Comparison of ENCODE assay signal across 8 cellular contexts in the genomic region with DNA sequence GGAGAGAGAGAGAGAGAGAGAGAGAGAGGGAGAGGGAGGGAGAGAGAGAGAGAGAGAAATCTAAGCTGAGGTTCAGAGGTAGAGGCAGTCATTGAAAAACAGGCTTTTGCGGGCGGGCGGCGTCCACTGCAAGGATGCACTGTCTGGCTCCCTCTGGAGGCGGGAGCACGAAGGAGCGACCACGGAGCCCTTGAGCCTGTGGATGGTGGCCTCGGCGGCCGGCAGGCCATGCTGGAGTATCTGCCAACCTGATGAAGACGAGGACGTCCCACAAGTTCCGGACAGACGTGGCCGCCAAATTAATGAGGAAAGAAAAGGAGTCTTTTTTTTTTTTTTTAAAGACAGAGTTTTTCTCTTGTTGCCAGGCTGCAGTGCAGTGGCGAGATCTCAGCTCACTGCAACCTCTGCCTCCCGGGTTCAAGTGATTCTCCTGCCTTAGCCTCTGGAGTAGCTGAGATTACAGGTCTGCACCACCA. TPM values are rescaled to one million over a fixed set of nuclear protein-coding genes. Genes with fewer than 3 reads are reported as not detected.
DNase-seq lines count a peak whose midpoint lies in the region; ATAC-seq and TF ChIP-seq lines count a peak whose summit lies in the region.

No MANE protein-coding gene starts in this region.

- no peaks in the 10 kb centered on the region for H3K9me3 ChIP-seq in MM.1S (replicated peaks; ENCODE audit: insufficient read depth, low read length)
- H3K9me3 ChIP-seq in trophoblast cell (ENCODE audit: insufficient read depth, low read depth, low read length): no peaks in the 10 kb centered on the region
- no peaks in the 10 kb centered on the region for H3K9me3 ChIP-seq in transverse colon

- no peaks in the 10 kb centered on the region for H3K36me3 ChIP-seq in MM.1S (replicated peaks; ENCODE audit: insufficient read depth, low read length)
- no peaks in the 10 kb centered on the region for H3K36me3 ChIP-seq in trophoblast cell (ENCODE audit: control insufficient read depth in 1 of 2, insufficient read depth in 2 of 2, low read length in 2 of 2)
- H3K36me3 ChIP-seq in transverse colon: no peaks in the 10 kb centered on the region

- TF ChIP-seq EP300 in transverse colon (IDR thresholded peaks at IDR 0.05; ENCODE audit: low read depth): no peak

- H3K4me3 ChIP-seq in MM.1S (ENCODE audit: low read length): no peak overlapping the region
- no peak overlapping the region for H3K4me3 ChIP-seq in trophoblast cell (ENCODE audit: low read depth, low read length)
- H3K4me3 ChIP-seq in transverse colon: no peak overlapping the region

- H3K4ac ChIP-seq in trophoblast cell (ENCODE audit: low read depth, low read length): no peak overlapping the region

- H3K79me1 ChIP-seq in trophoblast cell (ENCODE audit: low read length): no peaks in the 10 kb centered on the region

- H3K27ac Mint-ChIP-seq in activated naive CD4-positive, alpha-beta T cell treated with anti-CD3 and anti-CD28 coated beads, Interleukin-2, amount 10 ng/mL, durations not matched to agents 7 days and 5 days: peak overlapping the region; percentile 55
- H3K27ac Mint-ChIP-seq in glutamatergic neuron (ENCODE audit: unreplicated experiment): no peak overlapping the region

- H3K23ac ChIP-seq in trophoblast cell (ENCODE audit: low read length): no peak overlapping the region

- H3F3A ChIP-seq in MM.1S (ENCODE audit: insufficient read depth, low read length): peaks cover 10% of the 10 kb centered on the region; the same call in 1 of the 2 replicates

- H3K27ac ChIP-seq in MM.1S (ENCODE audit: low read length) (no peak overlapping the region), trophoblast cell (ENCODE audit: low read depth, low read length) (no peak overlapping the region), transverse colon (no peak overlapping the region)

- in situ Hi-C loops in transverse colon (cut with MboI; ENCODE audit: low pct_ligation_motif_present in 1 of 4, low pct_unique_long_range_greater_than_20kb in 1 of 4, low sequenced_read_pairs in 3 of 4): loop anchor here in 3 of 4 donors (10.0 to 25.0 kb wide), 3 partner anchors 173 to 248 kb away; partner anchors contain the start of genes SLC30A5 (in 3 of the 3) and CCNB1 (in 1 of the 3)

- no CpG with 5 or more reads among the region's 18 CpGs for WGBS in trophoblast cell (ENCODE audit: extremely low coverage, insufficient coverage, insufficient read length)
- WGBS in transverse colon (ENCODE audit: low coverage in 1 of 2), 2 donors: 9% methylated on average over 18 of the region's 18 CpGs; no CpG with 5 or more reads in 1 of the 2 donors

- no peaks in the 10 kb centered on the region for H3K27me3 ChIP-seq in MM.1S (replicated peaks; ENCODE audit: insufficient read depth, low read length)
- H3K27me3 ChIP-seq in trophoblast cell (ENCODE audit: insufficient read depth, low read length): no peaks in the 10 kb centered on the region
- no peaks in the 10 kb centered on the region for H3K27me3 ChIP-seq in transverse colon

- H4K8ac ChIP-seq in trophoblast cell (ENCODE audit: low read depth, low read length): no peak overlapping the region

- H2BK12ac ChIP-seq in trophoblast cell (ENCODE audit: low read length): no peak overlapping the region

- no peaks in the 10 kb centered on the region for H3K9me2 ChIP-seq in MM.1S (replicated peaks; ENCODE audit: insufficient read depth, low read length)

- H3K14ac ChIP-seq in trophoblast cell (ENCODE audit: low read length): no peak overlapping the region

- no peak for TF ChIP-seq POLR2A in transverse colon (IDR thresholded peaks at IDR 0.05)

- H2AFZ ChIP-seq in MM.1S (ENCODE audit: low read length) (0 out of 2 replicates have a peak overlapping the region, but pooled peaks have one; percentile 38), trophoblast cell (ENCODE audit: insufficient read depth, low read length, poor library complexity) (no peak overlapping the region)

- intact Hi-C loops in transverse colon (cut with DNase I; ENCODE audit: low total_unique reads): loop anchor here (10.0 kb wide), 1 partner anchor 290 kb away; no protein-coding TSS in a partner anchor

- CTCF ChIA-PET in activated naive CD4-positive, alpha-beta T cell treated with anti-CD3 and anti-CD28 coated beads, Interleukin-2, amount 10 ng/mL, durations not matched to agents 7 days and 5 days (lab: Charles Lee): interaction anchor here (0.7 to 3.8 kb wide), 14 partner anchors 9 to 292 kb away, joined by 3 to 30 read pairs (median 4); partner anchors contain the start of genes AK6, CDK7, RAD17 and SLC30A5

- no peak overlapping the region for H4K12ac ChIP-seq in trophoblast cell (ENCODE audit: low read depth, low read length)

- TF ChIP-seq CTCF in MM.1S (IDR thresholded peaks at IDR 0.05; ENCODE audit: low read length) (peak; percentile 69), glutamatergic neuron (IDR thresholded peaks at IDR 0.05; ENCODE audit: partially characterized antibody, unreplicated experiment) (peak; percentile 55), transverse colon (IDR thresholded peaks at IDR 0.05) (peak; percentile 73 to 80 (median 75))

- H3K4me2 ChIP-seq in MM.1S (ENCODE audit: low read depth, low read length): no peak overlapping the region
- peak overlapping the region; percentile 20 for H3K4me2 ChIP-seq in trophoblast cell (ENCODE audit: low read length)

- H3K27me3 Mint-ChIP-seq in activated naive CD4-positive, alpha-beta T cell treated with anti-CD3 and anti-CD28 coated beads, Interleukin-2, amount 10 ng/mL, durations not matched to agents 7 days and 5 days: peaks cover 5% of the 10 kb centered on the region
- peaks cover 2% of the 10 kb centered on the region for H3K27me3 Mint-ChIP-seq in glutamatergic neuron (ENCODE audit: unreplicated experiment)

- peaks cover 3% of the 10 kb centered on the region for H3K36me3 Mint-ChIP-seq in activated naive CD4-positive, alpha-beta T cell treated with anti-CD3 and anti-CD28 coated beads, Interleukin-2, amount 10 ng/mL, durations not matched to agents 7 days and 5 days
- no peaks in the 10 kb centered on the region for H3K36me3 Mint-ChIP-seq in glutamatergic neuron (ENCODE audit: unreplicated experiment)

- DNase-seq in COR-L47 (lab: John Stamatoyannopoulos, UW): peak; percentile 59
- peak; percentile 70 for DNase-seq in MM.1S
- peak; percentile 62 for DNase-seq in SKM-1 (lab: John Stamatoyannopoulos, UW; ENCODE audit: unreplicated experiment)
- peak; percentile 86 for DNase-seq in activated naive CD4-positive, alpha-beta T cell treated with anti-CD3 and anti-CD28 coated beads, Interleukin-2, amount 10 ng/mL, durations not matched to agents 7 days and 5 days
- DNase-seq in glutamatergic neuron: peak; percentile 90
- peak; percentile 77 to 92 for DNase-seq in trophoblast cell
- DNase-seq in transverse colon: peak; percentile 88

- peak overlapping the region; percentile 36 for H3K4me3 Mint-ChIP-seq in activated naive CD4-positive, alpha-beta T cell treated with anti-CD3 and anti-CD28 coated beads, Interleukin-2, amount 10 ng/mL, durations not matched to agents 7 days and 5 days
- no peak overlapping the region for H3K4me3 Mint-ChIP-seq in glutamatergic neuron (ENCODE audit: unreplicated experiment)

- H2BK5ac ChIP-seq in trophoblast cell (ENCODE audit: low read depth, low read length, poor library complexity): no peak overlapping the region

- no peak overlapping the region for H4K91ac ChIP-seq in trophoblast cell (ENCODE audit: low read depth, low read length)

- H3K4me1 ChIP-seq in MM.1S (ENCODE audit: low read length) (0 out of 2 replicates have a peak, but pooled peaks cover 5% of the 10 kb centered on the region), trophoblast cell (ENCODE audit: control insufficient read depth in 1 of 2, insufficient read depth in 2 of 2, low read length in 2 of 2) (no peaks in the 10 kb centered on the region), transverse colon (peaks cover 0 to 31% (median 16%) of the 10 kb centered on the region in 4 donors)

- no peak overlapping the region for H3K18ac ChIP-seq in trophoblast cell (ENCODE audit: low read length)

- H3K9me3 Mint-ChIP-seq in activated naive CD4-positive, alpha-beta T cell treated with anti-CD3 and anti-CD28 coated beads, Interleukin-2, amount 10 ng/mL, durations not matched to agents 7 days and 5 days: peaks cover 3% of the 10 kb centered on the region
- H3K9me3 Mint-ChIP-seq in glutamatergic neuron (ENCODE audit: unreplicated experiment): no peaks in the 10 kb centered on the region

- H2AK5ac ChIP-seq in trophoblast cell (ENCODE audit: low read length): no peak overlapping the region

- H3K4me1 Mint-ChIP-seq in activated naive CD4-positive, alpha-beta T cell treated with anti-CD3 and anti-CD28 coated beads, Interleukin-2, amount 10 ng/mL, durations not matched to agents 7 days and 5 days: peaks cover 25% of the 10 kb centered on the region
- H3K4me1 Mint-ChIP-seq in glutamatergic neuron (ENCODE audit: low read depth, unreplicated experiment): no peaks in the 10 kb centered on the region

- no peak overlapping the region for H2BK120ac ChIP-seq in trophoblast cell (ENCODE audit: insufficient read depth, low read length, poor library complexity)

- 0 out of 2 replicates have a peak, but pooled peaks cover 7% of the 10 kb centered on the region for H3K79me2 ChIP-seq in MM.1S (ENCODE audit: low read length)
- no peaks in the 10 kb centered on the region for H3K79me2 ChIP-seq in trophoblast cell (ENCODE audit: control insufficient read depth, insufficient read depth, low read length, poor library complexity)

- H3K9ac ChIP-seq in MM.1S (ENCODE audit: low read length) (no peak overlapping the region), trophoblast cell (ENCODE audit: low read length) (no peak overlapping the region)

- no peaks in the 10 kb centered on the region for H4K20me1 ChIP-seq in MM.1S (ENCODE audit: insufficient read depth, low read length)

- ATAC-seq in GM21529 (IDR thresholded peaks at IDR 0.05; ENCODE audit: unreplicated experiment): peak; percentile 53

RNA-seq across cellular contexts. Expression of gene CCDC125, which starts 2.2 kb away (rescaled TPM):
- total RNA-seq in glutamatergic neuron (ENCODE audit: unreplicated experiment) (4.3 TPM), transverse colon (10 to 100 TPM in 3 of 4 donors, 1 to 10 TPM in 1; 8.2 to 24.7 (median 18.6) TPM)
- polyA plus RNA-seq in trophoblast cell (2013): 1.7 TPM in 2 replicates

RNA-seq across cellular contexts. Expression of gene AK6, which starts 34.5 kb away (rescaled TPM):
- total RNA-seq in glutamatergic neuron (ENCODE audit: unreplicated experiment) (17.6 TPM), transverse colon (100 to 1,000 TPM in 1 of 4 donors, 10 to 100 TPM in 3; 16.1 to 103 (median 20.0) TPM)
- polyA plus RNA-seq in trophoblast cell (2013): 46.9 and 52.0 TPM in 2 replicates

RNA-seq across cellular contexts. Expression of gene TAF9, which starts 34.5 kb away (rescaled TPM):
- 79.0 TPM for total RNA-seq in glutamatergic neuron (ENCODE audit: unreplicated experiment)
- 69.8 and 70.5 TPM in 2 replicates for polyA plus RNA-seq in trophoblast cell (2013)
- 10 to 100 TPM; 32.1 to 79.4 (median 45.5) TPM for total RNA-seq in transverse colon

RNA-seq across cellular contexts. Expression of gene RAD17, which starts 34.8 kb away (rescaled TPM):
- total RNA-seq in glutamatergic neuron (ENCODE audit: unreplicated experiment) (37.5 TPM), transverse colon (10 to 100 TPM in 2 of 4 donors, 1 to 10 TPM in 2; 2.6 to 19.1 (median 9.8) TPM)
- 19.0 and 20.2 TPM in 2 replicates for polyA plus RNA-seq in trophoblast cell (2013)
